In the genomic region with DNA sequence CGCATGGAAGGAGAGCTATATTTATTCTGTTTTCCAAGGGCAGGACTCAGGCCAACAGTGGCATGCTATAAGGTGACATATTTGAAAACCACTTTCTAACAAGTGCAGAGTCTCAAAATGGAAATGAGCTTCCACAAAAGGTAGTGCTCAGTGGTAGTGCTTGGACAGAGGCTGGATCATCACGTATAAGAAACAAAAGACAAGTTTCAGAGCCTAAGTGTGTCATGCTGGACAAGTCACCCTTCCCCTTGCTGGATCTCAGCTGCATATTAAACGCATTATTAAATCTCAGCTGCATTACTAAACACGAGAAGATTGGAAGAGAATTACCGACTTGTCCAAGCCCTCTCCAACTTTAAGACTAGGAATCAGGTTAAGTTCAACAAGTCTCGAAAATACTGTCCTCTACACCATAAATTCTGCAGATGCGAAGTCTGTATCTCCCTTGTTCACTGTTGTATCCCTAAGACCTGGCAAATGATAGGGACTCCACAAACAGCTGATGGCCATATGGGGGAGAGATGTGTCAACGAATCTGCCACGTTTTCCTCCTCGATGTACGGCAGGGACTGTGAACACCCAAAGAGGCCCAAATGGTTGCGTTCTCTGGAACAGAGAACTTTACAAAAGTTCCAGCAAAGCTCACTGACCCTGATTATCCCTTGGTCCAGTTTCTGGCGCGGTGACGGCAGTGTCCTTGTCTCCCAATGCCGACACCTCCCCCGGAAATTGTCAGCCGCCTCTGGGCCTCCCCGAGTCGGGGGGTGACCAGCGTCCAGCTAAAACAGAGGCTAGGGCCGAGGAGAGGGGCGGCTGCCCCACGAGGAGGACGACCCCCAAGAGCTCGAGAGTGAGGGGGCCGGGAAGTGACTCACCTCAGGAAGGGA, we compare ENCODE assay signal across 7 cellular contexts. TPM values are rescaled to one million over a fixed set of nuclear protein-coding genes. Genes with fewer than 3 reads are reported as not detected.
DNase-seq lines count a peak whose midpoint lies in the region; ATAC-seq and TF ChIP-seq lines count a peak whose summit lies in the region.

No MANE protein-coding gene starts in this region.

- H3K27ac Mint-ChIP-seq in HFFc6: no peak overlapping the region

- peak overlapping the region; percentile 99 for H3K4me3 ChIP-seq in HFF-Myc (replicated peaks; ENCODE audit: low read depth, low read length)
- peak overlapping the region; percentile 91 for H3K4me3 ChIP-seq in PC-9
- H3K4me3 ChIP-seq in esophagus squamous epithelium: peak overlapping the region; percentile 71 to 94 (median 89)

- intact Hi-C loops in PC-9 (cut with micrococcal nuclease; ENCODE audit: unreplicated experiment): no loop called here
- intact Hi-C loops in esophagus squamous epithelium (cut with DNase I): no loop called here

- H3K36me3 ChIP-seq in PC-9 (ENCODE audit: low read depth) (0 out of 2 replicates have a peak, but pooled peaks cover 9% of the 10 kb centered on the region), esophagus squamous epithelium (peaks cover 0 to 18% (median 0%) of the 10 kb centered on the region in 3 donors)

- peak overlapping the region; percentile 88 for H3K4me2 ChIP-seq in PC-9

- TF ChIP-seq POLR2A in esophagus squamous epithelium (IDR thresholded peaks at IDR 0.05): no peak

- WGBS in esophagus squamous epithelium, 2 donors: 6 to 7% methylated on average over 11 to 12 of the region's 27 CpGs

- H3K9me3 Mint-ChIP-seq in HFFc6: no peaks in the 10 kb centered on the region

- 0 out of 2 replicates have a peak, but pooled peaks cover 10% of the 10 kb centered on the region for H3F3A ChIP-seq in PC-9 (ENCODE audit: insufficient read depth, low read depth)

- peaks cover 57% of the 10 kb centered on the region for H3K79me2 ChIP-seq in PC-9 (ENCODE audit: low read depth)

- H3K9me3 ChIP-seq in PC-9 (ENCODE audit: insufficient read depth, low read depth) (no peaks in the 10 kb centered on the region), esophagus squamous epithelium (no peaks in the 10 kb centered on the region)

- no peak overlapping the region for H3K4me3 Mint-ChIP-seq in HFFc6

- no peak for TF ChIP-seq CTCF in HFF-Myc (IDR thresholded peaks at IDR 0.05; ENCODE audit: low read depth, low read length, missing control alignments)
- TF ChIP-seq CTCF in PC-9 (conservative IDR thresholded peaks at IDR 0.05): no peak
- TF ChIP-seq CTCF in esophagus squamous epithelium (IDR thresholded peaks at IDR 0.05): no peak
- TF ChIP-seq CTCF in omental fat pad (IDR thresholded peaks at IDR 0.05): no peak
- no peak for TF ChIP-seq CTCF in HFFc6 (IDR thresholded peaks at IDR 0.05)

- no peaks in the 10 kb centered on the region for H3K27me3 ChIP-seq in PC-9 (ENCODE audit: insufficient read depth, low read depth)
- H3K27me3 ChIP-seq in esophagus squamous epithelium: no peaks in the 10 kb centered on the region

- peak overlapping the region; percentile 52 for H3K27ac ChIP-seq in PC-9
- H3K27ac ChIP-seq in esophagus squamous epithelium: peak overlapping the region; percentile 81 to 93 (median 92)

- H3K36me3 Mint-ChIP-seq in HFFc6 (ENCODE audit: low read depth): no peaks in the 10 kb centered on the region

- no peaks in the 10 kb centered on the region for H3K9me2 ChIP-seq in PC-9 (ENCODE audit: insufficient read depth)

- H4K20me1 ChIP-seq in PC-9 (ENCODE audit: insufficient read depth): peaks cover 29% of the 10 kb centered on the region

- ATAC-seq in GM18517 (IDR thresholded peaks at IDR 0.05; ENCODE audit: unreplicated experiment): peak; percentile 23
- peak; percentile 41 for ATAC-seq in omental fat pad (ENCODE audit: low FRiP score)

- CTCF ChIA-PET in PC-9 (lab: Charles Lee): no interaction called here

- POLR2A ChIA-PET in PC-9 (lab: Charles Lee; ENCODE audit: unreplicated experiment): interaction anchor here (0.5 kb wide), 1 partner anchor 154 kb away, joined by 3 read pairs; no protein-coding TSS in a partner anchor

- H3K4me1 Mint-ChIP-seq in HFFc6 (ENCODE audit: low read depth): peaks cover 8% of the 10 kb centered on the region

- TSS peak; percentile 66 for BruUV-seq in PC-9 (replicated peaks; lab: Mats Ljungman, UMichigan)

- DNase-seq in HFF-Myc (ENCODE audit: extremely low read depth, low read depth): no peak
- DNase-seq in PC-9: peak in 1 of 2 experiments; percentile 9
- no peak for DNase-seq in esophagus squamous epithelium (lab: John Stamatoyannopoulos, UW)
- DNase-seq in omental fat pad (ENCODE audit: low spot score): no peak
- DNase-seq in MV-4-11 (lab: John Stamatoyannopoulos, UW): no peak
- DNase-seq in HFFc6: no peak

- H3K4me1 ChIP-seq in PC-9 (replicated peaks; ENCODE audit: insufficient read depth): peaks cover 20% of the 10 kb centered on the region
- H3K4me1 ChIP-seq in esophagus squamous epithelium: peaks cover 9 to 41% (median 15%) of the 10 kb centered on the region in 3 donors

- peaks cover 7% of the 10 kb centered on the region; the same call in 1 of the 2 replicates for H3K27me3 Mint-ChIP-seq in HFFc6 (ENCODE audit: insufficient read depth)

- peak overlapping the region; percentile 99 for H2AFZ ChIP-seq in PC-9

RNA-seq across cellular contexts. Expression of a gene that starts 0.6 kb away (rescaled TPM):
- total RNA-seq in PC-9 (2021): 19.6 and 26.0 TPM in 2 replicates
- total RNA-seq in esophagus squamous epithelium: 10 to 100 TPM; 14.5 to 34.3 (median 22.2) TPM
- total RNA-seq in omental fat pad: 10 to 100 TPM; 21.0 to 64.0 (median 23.8) TPM
- 10 to 100 TPM; 27.5 to 31.1 (median 30.8) TPM for total RNA-seq in HFFc6 (2021; fragmentation: NEBNext Ultra II Directional; extraction: Animal tissue kit (Norgen Biotek cat#: 25700))

RNA-seq across cellular contexts. Expression of a gene that starts 32.3 kb away (rescaled TPM):
- total RNA-seq in PC-9 (2021) (not detected in 2 replicates), esophagus squamous epithelium (10 to 100 TPM in 3 of 4 donors, 1 to 10 TPM in 1; 2.3 to 17.3 (median 10.6) TPM), omental fat pad (1 to 10 TPM in 2 of 4 donors, under 1 TPM in 2; 0.63 to 4.0 (median 1.3) TPM)
- not detected for total RNA-seq in HFFc6 (2021; fragmentation: NEBNext Ultra II Directional; extraction: Animal tissue kit (Norgen Biotek cat#: 25700))
